Comparison of ENCODE assay signal across 11 cellular contexts in the genomic region with DNA sequence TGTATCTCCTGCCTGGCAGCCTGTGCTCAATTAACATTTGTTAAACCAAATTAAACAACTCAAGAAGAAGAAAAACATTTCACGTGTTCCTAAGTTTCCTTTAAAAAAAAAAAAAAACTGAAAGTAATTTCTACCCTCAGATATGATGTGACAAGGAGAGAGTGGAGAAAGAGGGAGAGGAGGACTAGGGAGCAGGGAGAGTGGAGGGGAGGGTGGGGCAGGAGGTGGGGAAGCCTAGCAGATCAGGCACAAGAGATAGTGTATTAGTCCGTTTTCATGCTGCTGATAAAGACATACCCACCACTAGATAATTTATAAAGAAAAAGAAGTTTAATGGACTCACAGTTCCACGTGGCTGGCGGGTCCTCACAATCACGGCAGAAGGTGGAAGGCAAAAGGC.
"Had no signal": no experiment of that assay in that cellular context is flagged by ENCODE, and none has a peak within 500 bp of the region (broad histone marks: within the 10 kb centered on the region; RNA-seq: fewer than 3 reads in every experiment).

No MANE protein-coding gene starts in this region.

- H3K4me2 ChIP-seq: GM23338 had no signal

- H3K4me1 ChIP-seq: HAP-1 had no signal

- H3K27ac ChIP-seq: GM23248 had no signal

- H2AFZ ChIP-seq: GM23248 had no signal

- H3K4me3 Mint-ChIP-seq: GM23338, H9, HFFc6 had no signal

- H3K9me3 Mint-ChIP-seq: GM23338, H9, HFFc6 had no signal

- FAIRE-seq: H1, H54 had no signal

- DNase-seq: GM23248, GOT3, H7, H9, HCEC 1CT, HFFc6 had no signal

- H3K36me3 ChIP-seq: HAP-1 had no signal

- H3K27ac Mint-ChIP-seq: GM23338, HFFc6 had no signal

- H3K9me3 ChIP-seq: HAP-1 had no signal

- ATAC-seq: GM23338, HCT116 had no signal

- H3K4me3 ChIP-seq: GM23248, GM23338, HAP-1 had no signal

- H3K9ac ChIP-seq: GM23248 had no signal
